In the genomic region with DNA sequence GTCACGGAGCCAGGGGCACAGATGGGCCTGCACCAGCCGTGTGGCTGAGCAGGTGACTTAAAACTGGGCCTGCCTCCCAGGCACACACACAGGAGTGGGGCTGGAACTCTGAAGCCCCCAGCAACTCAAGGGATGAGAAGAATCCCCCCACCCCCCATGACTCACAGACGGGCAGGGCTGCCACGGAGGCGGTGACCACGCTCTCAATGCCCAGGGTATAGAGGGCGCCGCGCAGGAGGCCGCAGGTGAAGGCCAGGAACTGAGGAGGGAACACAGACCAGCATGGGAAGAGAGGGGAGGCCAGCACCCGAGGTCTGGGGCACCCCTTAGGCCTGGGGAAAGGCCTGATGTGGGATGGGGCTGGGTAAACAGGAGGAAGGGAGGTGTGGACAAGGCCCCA, we compare ENCODE assay signal across 20 cellular contexts. TPM values are rescaled to one million over a fixed set of nuclear protein-coding genes. Genes with fewer than 3 reads are reported as not detected.
DNase-seq lines count a peak whose midpoint lies in the region; ATAC-seq, FAIRE-seq and TF ChIP-seq lines count a peak whose summit lies in the region.
"Had no signal": no experiment of that assay in that cellular context is flagged by ENCODE, and none has a peak within 500 bp of the region (broad histone marks: within the 10 kb centered on the region; RNA-seq: fewer than 3 reads in every experiment).

No MANE protein-coding gene starts in this region.

- H4K20me1 ChIP-seq in BLaER1 (no peaks in the 10 kb centered on the region), keratinocyte (ENCODE audit: control insufficient read depth, extremely low read depth, insufficient read depth, low read length) (peaks cover 2% of the 10 kb centered on the region)

- no peaks in the 10 kb centered on the region for H3K9me3 Mint-ChIP-seq in CD4-positive, alpha-beta T cell
- H3K9me3 Mint-ChIP-seq in activated CD8-positive, alpha-beta T cell treated with anti-CD3 and anti-CD28 coated beads, Interleukin-2, amount 10 ng/mL, durations not matched to agents 7 days and 5 days (ENCODE audit: insufficient read depth): no peaks in the 10 kb centered on the region

- POLR2A ChIA-PET in CD4-positive, alpha-beta T cell (lab: Charles Lee): interaction anchor here (1.8 kb wide), 1 partner anchor 15 kb away, joined by 9 read pairs; a partner anchor contains a TSS
- POLR2A ChIA-PET in activated CD8-positive, alpha-beta T cell treated with anti-CD3 and anti-CD28 coated beads, Interleukin-2, amount 10 ng/mL, durations not matched to agents 7 days and 5 days (lab: Charles Lee): interaction anchor here (0.9 to 4.7 kb wide), 2 partner anchors 15 to 162 kb away, joined by 3 to 24 read pairs; a partner anchor contains a TSS

- CTCF ChIA-PET in CD4-positive, alpha-beta T cell (lab: Charles Lee): interaction anchor here (1.0 to 1.6 kb wide), 3 partner anchors 11 to 16 kb away, joined by 4 to 7 read pairs (median 4); a partner anchor contains a TSS
- CTCF ChIA-PET in activated CD8-positive, alpha-beta T cell treated with anti-CD3 and anti-CD28 coated beads, Interleukin-2, amount 10 ng/mL, durations not matched to agents 7 days and 5 days (lab: Charles Lee): interaction anchor here (1.0 to 1.5 kb wide), 4 partner anchors 11 to 175 kb away, joined by 3 to 7 read pairs (median 4); a partner anchor contains a TSS

- H2AFZ ChIP-seq in keratinocyte (ENCODE audit: control insufficient read depth, low read length): peak overlapping the region; percentile 26

- H3K27ac Mint-ChIP-seq in CD4-positive, alpha-beta T cell: no peak overlapping the region
- H3K27ac Mint-ChIP-seq in activated CD8-positive, alpha-beta T cell treated with anti-CD3 and anti-CD28 coated beads, Interleukin-2, amount 10 ng/mL, durations not matched to agents 7 days and 5 days: peak overlapping the region; percentile 80

- H3K4me3 Mint-ChIP-seq in CD4-positive, alpha-beta T cell: no peak overlapping the region
- no peak overlapping the region for H3K4me3 Mint-ChIP-seq in activated CD8-positive, alpha-beta T cell treated with anti-CD3 and anti-CD28 coated beads, Interleukin-2, amount 10 ng/mL, durations not matched to agents 7 days and 5 days

- H3K9me1 ChIP-seq in keratinocyte (ENCODE audit: control insufficient read depth, extremely low read depth, insufficient read depth, low read length): no peaks in the 10 kb centered on the region

- H3K4me1 ChIP-seq in BLaER1: peaks cover 68% of the 10 kb centered on the region
- peaks cover 49% of the 10 kb centered on the region for H3K4me1 ChIP-seq in keratinocyte (ENCODE audit: control insufficient read depth, extremely low read depth, insufficient read depth, low read length)
- H3K4me1 ChIP-seq: gastrocnemius medialis had no signal

- H3K36me3 ChIP-seq in BLaER1: peaks cover under 1% of the 10 kb centered on the region; the same call in 1 of the 2 replicates
- H3K36me3 ChIP-seq in keratinocyte (ENCODE audit: control insufficient read depth in 2 of 2, extremely low read depth in 1 of 2, insufficient read depth in 2 of 2, low read length in 2 of 2): no peaks in the 10 kb centered on the region
- H3K36me3 ChIP-seq: gastrocnemius medialis, pancreas, SJSA1 had no signal

- H3K4me3 ChIP-seq in BLaER1: no peak overlapping the region
- H3K4me3 ChIP-seq in keratinocyte (ENCODE audit: control insufficient read depth in 2 of 3, extremely low read depth in 1 of 3, insufficient read depth in 2 of 3, low read depth in 1 of 3, low read length in 3 of 3): no peak overlapping the region
- H3K4me3 ChIP-seq: gastrocnemius medialis, GM23248, pancreas, SJSA1 had no signal

- FAIRE-seq in keratinocyte (lab: Jason Lieb, UNC): no peak
- FAIRE-seq: pancreas had no signal

- peaks cover 19% of the 10 kb centered on the region for H3K4me1 Mint-ChIP-seq in CD4-positive, alpha-beta T cell (ENCODE audit: low read depth)
- peaks cover 30% of the 10 kb centered on the region for H3K4me1 Mint-ChIP-seq in activated CD8-positive, alpha-beta T cell treated with anti-CD3 and anti-CD28 coated beads, Interleukin-2, amount 10 ng/mL, durations not matched to agents 7 days and 5 days (ENCODE audit: low read depth)

- H3K9ac ChIP-seq in BLaER1 (peak overlapping the region; percentile 51; the same call in 1 of the 2 replicates), keratinocyte (ENCODE audit: control insufficient read depth, extremely low read depth, insufficient read depth, low read length) (no peak overlapping the region)
- H3K9ac ChIP-seq: GM23248 had no signal

- DNase-seq in CD4-positive, alpha-beta T cell: no peak
- no peak for DNase-seq in activated CD8-positive, alpha-beta T cell treated with anti-CD3 and anti-CD28 coated beads, Interleukin-2, amount 10 ng/mL, durations not matched to agents 7 days and 5 days
- no peak for DNase-seq in keratinocyte (ENCODE audit: low read depth, low spot score)
- no peak for DNase-seq in C1 segment of cervical spinal cord (lab: John Stamatoyannopoulos, UW)
- DNase-seq in dedifferentiated amniotic fluid mesenchymal stem cell (ENCODE audit: extremely low spot score): no peak
- DNase-seq in activated CD8-positive, alpha-beta memory T cell treated with anti-CD3 and anti-CD28 coated beads for 24 hours: no peak
- DNase-seq in RKO (ENCODE audit: low spot score): no peak
- DNase-seq: activated T-cell treated with anti-CD3 and anti-CD28 coated beads for 4 hours, DMS153, erythroblast, gastrocnemius medialis, GF-D8, GM23248, left ventricle myocardium superior, NCI-H1105, NCI-H748 treated with DMSO at 0.1 percent for 48 hours had no signal

- no peak for ATAC-seq in CD4-positive, alpha-beta T cell (ENCODE audit: poor library complexity)
- ATAC-seq in activated CD8-positive, alpha-beta T cell treated with anti-CD3 and anti-CD28 coated beads, Interleukin-2, amount 10 ng/mL, durations not matched to agents 7 days and 5 days: no peak
- ATAC-seq: gastrocnemius medialis had no signal

- TF ChIP-seq CTCF in CD4-positive, alpha-beta T cell (IDR thresholded peaks at IDR 0.05): no peak
- TF ChIP-seq CTCF in keratinocyte (optimal IDR thresholded peaks at IDR 0.05 in 1 of 3, IDR thresholded peaks at IDR 0.05 in 1 of 3, conservative IDR thresholded peaks at IDR 0.05 in 1 of 3; ENCODE audit: extremely low read depth in 1 of 3, insufficient read depth in 2 of 3, low read length in 3 of 3): peak in 1 of 3 experiments; percentile 7

- no peaks in the 10 kb centered on the region for H3K27me3 Mint-ChIP-seq in CD4-positive, alpha-beta T cell
- no peaks in the 10 kb centered on the region for H3K27me3 Mint-ChIP-seq in activated CD8-positive, alpha-beta T cell treated with anti-CD3 and anti-CD28 coated beads, Interleukin-2, amount 10 ng/mL, durations not matched to agents 7 days and 5 days (ENCODE audit: low read depth)

- no peaks in the 10 kb centered on the region for H3K79me2 ChIP-seq in keratinocyte (ENCODE audit: control insufficient read depth, insufficient read depth, low read length)

- no peaks in the 10 kb centered on the region for H3K36me3 Mint-ChIP-seq in CD4-positive, alpha-beta T cell (ENCODE audit: low read depth)
- H3K36me3 Mint-ChIP-seq in activated CD8-positive, alpha-beta T cell treated with anti-CD3 and anti-CD28 coated beads, Interleukin-2, amount 10 ng/mL, durations not matched to agents 7 days and 5 days (ENCODE audit: low read depth): no peaks in the 10 kb centered on the region

- peak overlapping the region; percentile 74 for H3K27ac ChIP-seq in BLaER1
- H3K27ac ChIP-seq in CD4-positive, alpha-beta T cell (ENCODE audit: low read depth, low read length): peak overlapping the region; percentile 1
- H3K27ac ChIP-seq in keratinocyte (ENCODE audit: control insufficient read depth, insufficient read depth, low read length): no peak overlapping the region
- H3K27ac ChIP-seq: gastrocnemius medialis, GM23248, pancreas, SJSA1 had no signal

- dilution Hi-C loops in keratinocyte (cut with MboI; ENCODE audit: extremely low pct_ligation_motif_present, low sequenced_read_pairs): no loop called here

- H3K27me3 ChIP-seq in BLaER1 (no peaks in the 10 kb centered on the region), keratinocyte (ENCODE audit: control insufficient read depth, extremely low read depth, insufficient read depth, low read length) (no peaks in the 10 kb centered on the region)
- H3K27me3 ChIP-seq in CD4-positive, alpha-beta T cell (ENCODE audit: control insufficient read depth, insufficient read depth, low read length): no peaks in the 10 kb centered on the region
- H3K27me3 ChIP-seq: pancreas had no signal

- H3K9me3 ChIP-seq in BLaER1 (no peaks in the 10 kb centered on the region), keratinocyte (ENCODE audit: control insufficient read depth, low read depth, low read length) (no peaks in the 10 kb centered on the region)
- no peaks in the 10 kb centered on the region for H3K9me3 ChIP-seq in CD4-positive, alpha-beta T cell (ENCODE audit: control insufficient read depth, low read length)
- H3K9me3 ChIP-seq: gastrocnemius medialis, pancreas, SJSA1 had no signal

- intact Hi-C loops in CD4-positive, alpha-beta T cell (cut with DNase I, micrococcal nuclease): no loop called here

- H3K4me2 ChIP-seq in BLaER1: peak overlapping the region; percentile 84
- peak overlapping the region; percentile 60 for H3K4me2 ChIP-seq in keratinocyte (ENCODE audit: control insufficient read depth, extremely low read depth, insufficient read depth, low read depth, low read length)

RNA-seq across cellular contexts. Expression of a gene that starts 3.0 kb away (rescaled TPM):
- under 1 TPM; 0.73 to 0.91 TPM for total RNA-seq in CD4-positive, alpha-beta T cell
- under 1 TPM; 0.16 to 0.24 TPM for total RNA-seq in activated CD8-positive, alpha-beta T cell treated with anti-CD3 and anti-CD28 coated beads, Interleukin-2, amount 10 ng/mL, durations not matched to agents 7 days and 5 days
- 0.20 to 1.2 TPM (median 0.37 TPM) in 3 replicates for polyA plus RNA-seq in keratinocyte
- 3.3 TPM for polyA plus RNA-seq in keratinocyte (2011; ENCODE audit: low read depth)
- 0.10 and 0.26 TPM in 2 replicates for polyA plus RNA-seq in keratinocyte (2011; cell fraction: cytosol; rRNA removed)
- polyA plus RNA-seq in keratinocyte (2011; cell fraction: nucleus; rRNA removed): 0.65 and 0.75 TPM in 2 replicates
- polyA plus RNA-seq in keratinocyte (2012; ENCODE audit: low replicate concordance): 0.29 and 10.6 TPM in 2 replicates
- polyA minus RNA-seq in keratinocyte: 0.19 to 0.76 TPM (median 0.52 TPM) in 3 replicates
- polyA minus RNA-seq in keratinocyte (2011; cell fraction: cytosol; rRNA and poly(A)+ RNA removed): 2.1 TPM
- polyA minus RNA-seq in keratinocyte (2011; cell fraction: nucleus; rRNA and poly(A)+ RNA removed): 1.8 and 2.7 TPM in 2 replicates
- total RNA-seq: HT1080, SJSA1 had no signal
- polyA plus RNA-seq: GM23248 had no signal

RNA-seq across cellular contexts. Expression of a gene that starts 14.3 kb away (rescaled TPM):
- 10 to 100 TPM; 32.0 to 38.8 TPM for total RNA-seq in CD4-positive, alpha-beta T cell
- total RNA-seq in activated CD8-positive, alpha-beta T cell treated with anti-CD3 and anti-CD28 coated beads, Interleukin-2, amount 10 ng/mL, durations not matched to agents 7 days and 5 days: 10 to 100 TPM; 54.0 to 55.5 TPM
- polyA plus RNA-seq in keratinocyte: 4.7 to 7.9 TPM (median 7.1 TPM) in 3 replicates
- polyA plus RNA-seq in keratinocyte (2011; ENCODE audit: low read depth): 0.36 TPM
- 5.4 and 8.0 TPM in 2 replicates for polyA plus RNA-seq in keratinocyte (2011; cell fraction: cytosol; rRNA removed)
- 3.9 and 5.2 TPM in 2 replicates for polyA plus RNA-seq in keratinocyte (2011; cell fraction: nucleus; rRNA removed)
- 7.8 and 8.3 TPM in 2 replicates for polyA plus RNA-seq in keratinocyte (2012; ENCODE audit: low replicate concordance)
- 0.62 to 2.7 TPM (median 0.93 TPM) in 3 replicates for polyA minus RNA-seq in keratinocyte
- 5.8 TPM for polyA minus RNA-seq in keratinocyte (2011; cell fraction: cytosol; rRNA and poly(A)+ RNA removed)
- polyA minus RNA-seq in keratinocyte (2011; cell fraction: nucleus; rRNA and poly(A)+ RNA removed): 1.9 TPM in 1 of 2 replicates, not detected in the other

RNA-seq across cellular contexts. Expression of a gene that starts 14.8 kb away (rescaled TPM):
- total RNA-seq in CD4-positive, alpha-beta T cell: 10 to 100 TPM; 14.7 to 18.8 TPM
- 10 to 100 TPM; 16.0 to 16.7 TPM for total RNA-seq in activated CD8-positive, alpha-beta T cell treated with anti-CD3 and anti-CD28 coated beads, Interleukin-2, amount 10 ng/mL, durations not matched to agents 7 days and 5 days
- 5.1 to 8.3 TPM (median 6.9 TPM) in 3 replicates for polyA plus RNA-seq in keratinocyte
- 7.0 TPM for polyA plus RNA-seq in keratinocyte (2011; ENCODE audit: low read depth)
- 4.7 and 5.1 TPM in 2 replicates for polyA plus RNA-seq in keratinocyte (2011; cell fraction: cytosol; rRNA removed)
- 10.5 and 13.2 TPM in 2 replicates for polyA plus RNA-seq in keratinocyte (2011; cell fraction: nucleus; rRNA removed)
- 8.8 and 15.1 TPM in 2 replicates for polyA plus RNA-seq in keratinocyte (2012; ENCODE audit: low replicate concordance)
- polyA minus RNA-seq in keratinocyte: 11.0 to 17.3 TPM (median 11.4 TPM) in 3 replicates
- 19.2 TPM for polyA minus RNA-seq in keratinocyte (2011; cell fraction: cytosol; rRNA and poly(A)+ RNA removed)
- 4.0 and 5.4 TPM in 2 replicates for polyA minus RNA-seq in keratinocyte (2011; cell fraction: nucleus; rRNA and poly(A)+ RNA removed)
